Comparison of ENCODE assay signal across 1 cellular context in genomic region chr12:112116232-112117060, GRCh38.
TF ChIP-seq lines count a peak whose summit lies in the region.

No MANE protein-coding gene starts in this region.

TF ChIP-seq in K562, 482 proteins besides CTCF, POLR2A, EP300 and RAD21 (continued from another document and continues in another):
- TF ChIP-seq ZBTB9 (CRISPR knock-in tag; IDR thresholded peaks at IDR 0.05) (0 out of 2 replicates have a peak, but pooled peaks have one; percentile 38), FOSL1 (tag; conservative IDR thresholded peaks at IDR 0.05) (no peak), MCM5 (IDR thresholded peaks at IDR 0.05; ENCODE audit: low read depth) (no peak), ZNF699 (CRISPR knock-in tag; IDR thresholded peaks at IDR 0.05; ENCODE audit: insufficient replicate concordance) (no peak), GTF2E2 (tag; IDR thresholded peaks at IDR 0.05) (peak; percentile 65; the same call in 1 of the 2 replicates), NR2F6 (CRISPR knock-in tag; IDR thresholded peaks at IDR 0.05) (no peak), ZNF165 (CRISPR knock-in tag; IDR thresholded peaks at IDR 0.05; ENCODE audit: borderline replicate concordance) (no peak), ZNF507 (tag; conservative IDR thresholded peaks at IDR 0.05) (no peak), SMARCE1 (IDR thresholded peaks at IDR 0.05) (no peak; the same call in 1 of the 2 replicates), KHSRP (IDR thresholded peaks at IDR 0.05) (no peak), CTBP1 (IDR thresholded peaks at IDR 0.05; ENCODE audit: borderline replicate concordance) (peak; percentile 74; the same call in 1 of the 2 replicates), POLR3G (IDR thresholded peaks at IDR 0.05; ENCODE audit: extremely low read depth, insufficient read length, insufficient replicate concordance) (no peak), NR3C1 (CRISPR knock-in tag; IDR thresholded peaks at IDR 0.05) (no peak), RBM14 (IDR thresholded peaks at IDR 0.05; ENCODE audit: borderline replicate concordance, insufficient read depth, low read depth, low read length) (no peak), HIVEP1 (CRISPR knock-in tag; IDR thresholded peaks at IDR 0.05) (no peak), FOXK2 (conservative IDR thresholded peaks at IDR 0.05 in 1 of 2, IDR thresholded peaks at IDR 0.05 in 1 of 2; ENCODE audit: low read depth in 2 of 2) (peak; percentile 76 to 82; a peak in 3 of 4 replicates), POLR3A (IDR thresholded peaks at IDR 0.05; ENCODE audit: borderline replicate concordance, extremely low read depth, insufficient read depth, insufficient read length) (no peak), ZSCAN32 (CRISPR knock-in tag; IDR thresholded peaks at IDR 0.05) (0 out of 2 replicates have a peak, but pooled peaks have one; percentile 30), CEBPG (CRISPR knock-in tag; IDR thresholded peaks at IDR 0.05) (peak; percentile 49; the same call in 1 of the 2 replicates), CEBPG (tag; conservative IDR thresholded peaks at IDR 0.05 in 1 of 2, IDR thresholded peaks at IDR 0.05 in 1 of 2) (peak; percentile 74 to 83), ADNP (tag; IDR thresholded peaks at IDR 0.05) (no peak), ZFPM2 (CRISPR knock-in tag; IDR thresholded peaks at IDR 0.05) (0 out of 2 replicates have a peak, but pooled peaks have one; percentile 29), ZNF668 (CRISPR knock-in tag; IDR thresholded peaks at IDR 0.05) (no peak), YBX1 (IDR thresholded peaks at IDR 0.05) (no peak), ZNF583 (CRISPR knock-in tag; IDR thresholded peaks at IDR 0.05) (no peak), BCL6 (CRISPR knock-in tag; IDR thresholded peaks at IDR 0.05) (no peak), BDP1 (IDR thresholded peaks at IDR 0.05; ENCODE audit: insufficient read depth, insufficient read length) (no peak), MTA2 (IDR thresholded peaks at IDR 0.05; ENCODE audit: low read depth) (no peak), ZBTB17 (CRISPR knock-in tag; IDR thresholded peaks at IDR 0.05) (0 out of 2 replicates have a peak, but pooled peaks have one; percentile 24), AFF1 (IDR thresholded peaks at IDR 0.05; ENCODE audit: low read depth in 1 of 2, partially characterized antibody in 2 of 2) (peak in 1 of 2 experiments; percentile 88), ZNF274 (IDR thresholded peaks at IDR 0.05; ENCODE audit: borderline replicate concordance, low read depth, low read length) (no peak), ZNF395 (CRISPR knock-in tag; IDR thresholded peaks at IDR 0.05) (peak; percentile 87), HNRNPK (IDR thresholded peaks at IDR 0.05; ENCODE audit: low read depth, low read length, poor library complexity, severe bottlenecking) (no peak), MEIS2 (IDR thresholded peaks at IDR 0.05; ENCODE audit: partially characterized antibody) (no peak), E2F6 (IDR thresholded peaks at IDR 0.05; ENCODE audit: borderline replicate concordance in 1 of 2, extremely low read depth in 1 of 2, insufficient read depth in 1 of 2, insufficient read length in 1 of 2, low read depth in 1 of 2, low read length in 1 of 2, poor library complexity in 1 of 2, severe bottlenecking in 1 of 2) (no peak), ZNF232 (CRISPR knock-in tag; IDR thresholded peaks at IDR 0.05) (no peak), ZNF696 (CRISPR knock-in tag; conservative IDR thresholded peaks at IDR 0.05) (no peak), TAF15 (IDR thresholded peaks at IDR 0.05; ENCODE audit: low read depth, low read length) (no peak), CBX3 (IDR thresholded peaks at IDR 0.05; ENCODE audit: borderline replicate concordance in 1 of 2, low read length in 2 of 2) (no peak)
- TF ChIP-seq, protein P1, sequence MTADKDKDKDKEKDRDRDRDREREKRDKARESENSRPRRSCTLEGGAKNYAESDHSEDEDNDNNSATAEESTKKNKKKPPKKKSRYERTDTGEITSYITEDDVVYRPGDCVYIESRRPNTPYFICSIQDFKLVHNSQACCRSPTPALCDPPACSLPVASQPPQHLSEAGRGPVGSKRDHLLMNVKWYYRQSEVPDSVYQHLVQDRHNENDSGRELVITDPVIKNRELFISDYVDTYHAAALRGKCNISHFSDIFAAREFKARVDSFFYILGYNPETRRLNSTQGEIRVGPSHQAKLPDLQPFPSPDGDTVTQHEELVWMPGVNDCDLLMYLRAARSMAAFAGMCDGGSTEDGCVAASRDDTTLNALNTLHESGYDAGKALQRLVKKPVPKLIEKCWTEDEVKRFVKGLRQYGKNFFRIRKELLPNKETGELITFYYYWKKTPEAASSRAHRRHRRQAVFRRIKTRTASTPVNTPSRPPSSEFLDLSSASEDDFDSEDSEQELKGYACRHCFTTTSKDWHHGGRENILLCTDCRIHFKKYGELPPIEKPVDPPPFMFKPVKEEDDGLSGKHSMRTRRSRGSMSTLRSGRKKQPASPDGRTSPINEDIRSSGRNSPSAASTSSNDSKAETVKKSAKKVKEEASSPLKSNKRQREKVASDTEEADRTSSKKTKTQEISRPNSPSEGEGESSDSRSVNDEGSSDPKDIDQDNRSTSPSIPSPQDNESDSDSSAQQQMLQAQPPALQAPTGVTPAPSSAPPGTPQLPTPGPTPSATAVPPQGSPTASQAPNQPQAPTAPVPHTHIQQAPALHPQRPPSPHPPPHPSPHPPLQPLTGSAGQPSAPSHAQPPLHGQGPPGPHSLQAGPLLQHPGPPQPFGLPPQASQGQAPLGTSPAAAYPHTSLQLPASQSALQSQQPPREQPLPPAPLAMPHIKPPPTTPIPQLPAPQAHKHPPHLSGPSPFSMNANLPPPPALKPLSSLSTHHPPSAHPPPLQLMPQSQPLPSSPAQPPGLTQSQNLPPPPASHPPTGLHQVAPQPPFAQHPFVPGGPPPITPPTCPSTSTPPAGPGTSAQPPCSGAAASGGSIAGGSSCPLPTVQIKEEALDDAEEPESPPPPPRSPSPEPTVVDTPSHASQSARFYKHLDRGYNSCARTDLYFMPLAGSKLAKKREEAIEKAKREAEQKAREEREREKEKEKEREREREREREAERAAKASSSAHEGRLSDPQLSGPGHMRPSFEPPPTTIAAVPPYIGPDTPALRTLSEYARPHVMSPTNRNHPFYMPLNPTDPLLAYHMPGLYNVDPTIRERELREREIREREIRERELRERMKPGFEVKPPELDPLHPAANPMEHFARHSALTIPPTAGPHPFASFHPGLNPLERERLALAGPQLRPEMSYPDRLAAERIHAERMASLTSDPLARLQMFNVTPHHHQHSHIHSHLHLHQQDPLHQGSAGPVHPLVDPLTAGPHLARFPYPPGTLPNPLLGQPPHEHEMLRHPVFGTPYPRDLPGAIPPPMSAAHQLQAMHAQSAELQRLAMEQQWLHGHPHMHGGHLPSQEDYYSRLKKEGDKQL (CRISPR knock-in tag; IDR thresholded peaks at IDR 0.05; ENCODE audit: borderline replicate concordance) = no peak
- TF ChIP-seq, protein P2, sequence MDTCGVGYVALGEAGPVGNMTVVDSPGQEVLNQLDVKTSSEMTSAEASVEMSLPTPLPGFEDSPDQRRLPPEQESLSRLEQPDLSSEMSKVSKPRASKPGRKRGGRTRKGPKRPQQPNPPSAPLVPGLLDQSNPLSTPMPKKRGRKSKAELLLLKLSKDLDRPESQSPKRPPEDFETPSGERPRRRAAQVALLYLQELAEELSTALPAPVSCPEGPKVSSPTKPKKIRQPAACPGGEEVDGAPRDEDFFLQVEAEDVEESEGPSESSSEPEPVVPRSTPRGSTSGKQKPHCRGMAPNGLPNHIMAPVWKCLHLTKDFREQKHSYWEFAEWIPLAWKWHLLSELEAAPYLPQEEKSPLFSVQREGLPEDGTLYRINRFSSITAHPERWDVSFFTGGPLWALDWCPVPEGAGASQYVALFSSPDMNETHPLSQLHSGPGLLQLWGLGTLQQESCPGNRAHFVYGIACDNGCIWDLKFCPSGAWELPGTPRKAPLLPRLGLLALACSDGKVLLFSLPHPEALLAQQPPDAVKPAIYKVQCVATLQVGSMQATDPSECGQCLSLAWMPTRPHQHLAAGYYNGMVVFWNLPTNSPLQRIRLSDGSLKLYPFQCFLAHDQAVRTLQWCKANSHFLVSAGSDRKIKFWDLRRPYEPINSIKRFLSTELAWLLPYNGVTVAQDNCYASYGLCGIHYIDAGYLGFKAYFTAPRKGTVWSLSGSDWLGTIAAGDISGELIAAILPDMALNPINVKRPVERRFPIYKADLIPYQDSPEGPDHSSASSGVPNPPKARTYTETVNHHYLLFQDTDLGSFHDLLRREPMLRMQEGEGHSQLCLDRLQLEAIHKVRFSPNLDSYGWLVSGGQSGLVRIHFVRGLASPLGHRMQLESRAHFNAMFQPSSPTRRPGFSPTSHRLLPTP (IDR thresholded peaks at IDR 0.05; ENCODE audit: borderline replicate concordance, extremely low read depth, insufficient read length) = no peak
- TF ChIP-seq, protein P3, sequence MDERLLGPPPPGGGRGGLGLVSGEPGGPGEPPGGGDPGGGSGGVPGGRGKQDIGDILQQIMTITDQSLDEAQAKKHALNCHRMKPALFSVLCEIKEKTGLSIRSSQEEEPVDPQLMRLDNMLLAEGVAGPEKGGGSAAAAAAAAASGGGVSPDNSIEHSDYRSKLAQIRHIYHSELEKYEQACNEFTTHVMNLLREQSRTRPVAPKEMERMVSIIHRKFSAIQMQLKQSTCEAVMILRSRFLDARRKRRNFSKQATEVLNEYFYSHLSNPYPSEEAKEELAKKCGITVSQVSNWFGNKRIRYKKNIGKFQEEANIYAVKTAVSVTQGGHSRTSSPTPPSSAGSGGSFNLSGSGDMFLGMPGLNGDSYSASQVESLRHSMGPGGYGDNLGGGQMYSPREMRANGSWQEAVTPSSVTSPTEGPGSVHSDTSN (CRISPR knock-in tag; IDR thresholded peaks at IDR 0.05; ENCODE audit: low read depth) = no peak
- TF ChIP-seq, protein P3 (tag; conservative IDR thresholded peaks at IDR 0.05; ENCODE audit: low read depth) = no peak; the same call in 1 of the 2 replicates
